15 cellular contexts compared by ENCODE assay signal in the genomic region with DNA sequence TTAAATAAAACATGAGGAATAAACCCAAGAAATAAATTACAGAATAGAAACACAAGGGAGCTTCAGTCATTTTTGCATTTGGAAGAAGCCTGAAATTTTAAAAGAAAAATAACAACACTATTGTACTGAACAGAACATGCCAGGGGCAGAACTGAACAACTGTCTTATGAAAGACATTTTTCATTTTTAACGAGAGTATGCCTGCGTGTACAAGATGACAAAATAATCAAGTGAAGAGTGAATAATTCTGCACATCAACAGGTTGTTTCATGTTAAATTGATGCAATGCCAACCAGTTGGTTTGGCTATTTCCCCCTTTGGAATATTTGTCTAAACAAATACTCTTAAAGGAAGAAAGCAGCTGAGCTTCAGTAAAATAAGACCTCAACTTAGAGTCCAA.
A peak's percentile ranks its signal among the peaks of the same experiment; 100 is the strongest.
DNase-seq lines count a peak whose midpoint lies in the region; ATAC-seq and TF ChIP-seq lines count a peak whose summit lies in the region.
"Had no signal": no experiment of that assay in that cellular context is flagged by ENCODE, and none has a peak within 500 bp of the region (broad histone marks: within the 10 kb centered on the region; RNA-seq: fewer than 3 reads in every experiment).

No MANE protein-coding gene starts in this region.

- peaks cover 0 to 9% (median 4%) of the 10 kb centered on the region in 6 donors for H3K4me1 ChIP-seq in spleen
- H3K4me1 ChIP-seq: BLaER1 treated with 17β-estradiol and CSF1 and Interleukin-3, amounts not matched to agents 10 nM and 100 nM had no signal

- no peak for ATAC-seq in T-helper 17 cell
- ATAC-seq in activated naive CD8-positive, alpha-beta T cell treated with anti-CD3 and anti-CD28 coated beads, Interleukin-2, amount 50 U/mL, for 24 hours = no peak
- ATAC-seq: CD8-positive, alpha-beta T cell; GM23338 had no signal

- no peaks in the 10 kb centered on the region for H3K36me3 Mint-ChIP-seq in T-helper 17 cell (ENCODE audit: low read depth)
- no peaks in the 10 kb centered on the region for H3K36me3 Mint-ChIP-seq in activated naive CD8-positive, alpha-beta T cell treated with anti-CD3 and anti-CD28 coated beads, Interleukin-2, amount 50 U/mL, for 24 hours (ENCODE audit: low read depth)
- H3K36me3 Mint-ChIP-seq: CD8-positive, alpha-beta T cell had no signal

- intact Hi-C loops in spleen (cut with DNase I; ENCODE audit: low total_unique reads) (no loop called here), cardiac septum (cut with DNase I) (loop anchor here (10.0 kb wide), 2 partner anchors 316 to 864 kb away; no protein-coding TSS in a partner anchor)

- no peak overlapping the region for H3K4me3 Mint-ChIP-seq in T-helper 17 cell
- no peak overlapping the region for H3K4me3 Mint-ChIP-seq in activated naive CD8-positive, alpha-beta T cell treated with anti-CD3 and anti-CD28 coated beads, Interleukin-2, amount 50 U/mL, for 24 hours
- H3K4me3 Mint-ChIP-seq: B cell; CD8-positive, alpha-beta T cell; GM23338 had no signal

- no peak overlapping the region for H3K4me3 ChIP-seq in epithelial cell of esophagus (ENCODE audit: low read length)
- no peak overlapping the region for H3K4me3 ChIP-seq in spleen
- H3K4me3 ChIP-seq: BLaER1 treated with 17β-estradiol and CSF1 and Interleukin-3, amounts not matched to agents 10 nM and 100 nM; GM23338 had no signal

- peak overlapping the region; percentile 54 for H3K27ac Mint-ChIP-seq in T-helper 17 cell
- no peak overlapping the region for H3K27ac Mint-ChIP-seq in activated naive CD8-positive, alpha-beta T cell treated with anti-CD3 and anti-CD28 coated beads, Interleukin-2, amount 50 U/mL, for 24 hours
- H3K27ac Mint-ChIP-seq: B cell; CD8-positive, alpha-beta T cell; GM23338 had no signal

- peaks cover 11% of the 10 kb centered on the region for H3K9me3 Mint-ChIP-seq in activated naive CD8-positive, alpha-beta T cell treated with anti-CD3 and anti-CD28 coated beads, Interleukin-2, amount 50 U/mL, for 24 hours
- H3K9me3 Mint-ChIP-seq: GM23338 had no signal

- 86 to 97% (median 94%) methylated on average over 2 of the region's 2 CpGs for WGBS in spleen, 5 donors

- H3K27me3 ChIP-seq in spleen (replicated peaks in 1 of 7) = no peaks in the 10 kb centered on the region
- H3K27me3 ChIP-seq: BLaER1 treated with 17β-estradiol and CSF1 and Interleukin-3, amounts not matched to agents 10 nM and 100 nM had no signal

- TF ChIP-seq POLR2A in spleen (IDR thresholded peaks at IDR 0.05) = no peak

- H3K9me3 ChIP-seq in T-helper 17 cell (ENCODE audit: control insufficient read depth, low read length, poor library complexity, severe bottlenecking) (no peaks in the 10 kb centered on the region), spleen (no peaks in the 10 kb centered on the region)

- no peaks in the 10 kb centered on the region for H3K36me3 ChIP-seq in spleen
- H3K36me3 ChIP-seq: BLaER1 treated with 17β-estradiol and CSF1 and Interleukin-3, amounts not matched to agents 10 nM and 100 nM had no signal

- DNase-seq in T-helper 17 cell (no peak), epithelial cell of esophagus (ENCODE audit: low read depth) (peak; percentile 85), foreskin melanocyte (peak; percentile 77), spleen (no peak), cardiac septum (ENCODE audit: low spot score) (no peak)
- DNase-seq in activated naive CD8-positive, alpha-beta T cell treated with anti-CD3 and anti-CD28 coated beads, Interleukin-2, amount 50 U/mL, for 24 hours = no peak
- DNase-seq in stimulated activated CD4-positive, alpha-beta T cell treated with anti-CD3 and anti-CD28 coated beads, Interleukin-15, amount 100 ng/mL, for 24 hours = no peak
- DNase-seq: 8988T; Calu3; CD8-positive, alpha-beta T cell; GF-D8; HCEC 1CT had no signal

- TF ChIP-seq CTCF in epithelial cell of esophagus (IDR thresholded peaks at IDR 0.05; ENCODE audit: insufficient read depth, low read depth, low read length, missing control alignments) (no peak), spleen (IDR thresholded peaks at IDR 0.05 in 8 of 11, conservative IDR thresholded peaks at IDR 0.05 in 3 of 11) (no peak)

- peaks cover 2% of the 10 kb centered on the region for H3K4me1 Mint-ChIP-seq in T-helper 17 cell
- peaks cover 15% of the 10 kb centered on the region for H3K4me1 Mint-ChIP-seq in activated naive CD8-positive, alpha-beta T cell treated with anti-CD3 and anti-CD28 coated beads, Interleukin-2, amount 50 U/mL, for 24 hours
- H3K4me1 Mint-ChIP-seq: GM23338 had no signal

- no peaks in the 10 kb centered on the region for H3K27me3 Mint-ChIP-seq in T-helper 17 cell
- no peaks in the 10 kb centered on the region for H3K27me3 Mint-ChIP-seq in activated naive CD8-positive, alpha-beta T cell treated with anti-CD3 and anti-CD28 coated beads, Interleukin-2, amount 50 U/mL, for 24 hours
- H3K27me3 Mint-ChIP-seq: B cell had no signal

- H3K27ac ChIP-seq in spleen = no peak overlapping the region
- H3K27ac ChIP-seq: BLaER1 treated with 17β-estradiol and CSF1 and Interleukin-3, amounts not matched to agents 10 nM and 100 nM had no signal

Comparison
In these comparisons a context has a peak if more than half of its experiments do, and no peak if none do; other contexts are left out.
1. DNase-seq: peak in epithelial cell of esophagus (single experiment) and foreskin melanocyte (single experiment); none in T-helper 17 cell (0 of 3), activated naive CD8-positive, alpha-beta T cell treated with anti-CD3 and anti-CD28 coated beads, Interleukin-2, amount 50 U/mL, for 24 hours (single experiment), spleen (single experiment), stimulated activated CD4-positive, alpha-beta T cell treated with anti-CD3 and anti-CD28 coated beads, Interleukin-15, amount 100 ng/mL, for 24 hours (single experiment) and cardiac septum (single experiment).